Comparison of ENCODE assay signal across 11 cellular contexts in genomic region chr17:73341350-73342056, GRCh38. TPM values are rescaled to one million over a fixed set of nuclear protein-coding genes. Genes with fewer than 3 reads are reported as not detected.
DNase-seq lines count a peak whose midpoint lies in the region; ATAC-seq and TF ChIP-seq lines count a peak whose summit lies in the region.
"Had no signal": no experiment of that assay in that cellular context is flagged by ENCODE, and none has a peak within 500 bp of the region (broad histone marks: within the 10 kb centered on the region; RNA-seq: fewer than 3 reads in every experiment).

No MANE protein-coding gene starts in this region.

- no peaks in the 10 kb centered on the region for H3K36me3 ChIP-seq in gastroesophageal sphincter
- H3K36me3 ChIP-seq in rectal smooth muscle tissue (ENCODE audit: control insufficient read depth, insufficient read depth, low read length): no peaks in the 10 kb centered on the region

- H3K4me3 ChIP-seq in gastroesophageal sphincter: no peak overlapping the region
- no peak overlapping the region for H3K4me3 ChIP-seq in rectal smooth muscle tissue (ENCODE audit: low read length)

- H3K4me1 ChIP-seq in gastroesophageal sphincter (peaks cover 0 to 64% (median 26%) of the 10 kb centered on the region in 3 donors), rectal smooth muscle tissue (ENCODE audit: control insufficient read depth, insufficient read depth, low read length) (peaks cover 27% of the 10 kb centered on the region)

- TF ChIP-seq POLR2A in gastroesophageal sphincter (IDR thresholded peaks at IDR 0.05): no peak

- DNase-seq in DMS153 treated with DMSO at 0.1 percent for 48 hours (lab: John Stamatoyannopoulos, UW; ENCODE audit: unreplicated experiment): peak; percentile 38
- DNase-seq in RPMI8226: peak; percentile 56
- no peak for DNase-seq in GM10266 (ENCODE audit: extremely low spot score)
- DNase-seq: activated CD4-positive, alpha-beta T cell treated with anti-CD3 and anti-CD28 coated beads, Interleukin-2, amount 50 U/mL, for 4 hours; NCI-H1417 treated with DMSO at 0.1 percent for 48 hours had no signal

- WGBS in gastroesophageal sphincter (ENCODE audit: low coverage in 1 of 2), 2 donors: 29 to 56% methylated on average over 3 to 11 of the region's 15 CpGs

- H3K27ac ChIP-seq in gastroesophageal sphincter (peak overlapping the region in 3 of 4 donors; percentile 77 to 82 (median 80)), rectal smooth muscle tissue (ENCODE audit: low read depth, low read length) (peak overlapping the region; percentile 96)

- no peaks in the 10 kb centered on the region for H3K9me3 ChIP-seq in gastroesophageal sphincter

- no peak for ATAC-seq in gastroesophageal sphincter
- no peak for ATAC-seq in GM21423 (IDR thresholded peaks at IDR 0.05; ENCODE audit: unreplicated experiment)
- ATAC-seq in GM18858 (IDR thresholded peaks at IDR 0.05; ENCODE audit: unreplicated experiment): no peak
- ATAC-seq in HG03469 (IDR thresholded peaks at IDR 0.05; ENCODE audit: unreplicated experiment): no peak
- ATAC-seq: HCT116 had no signal

- no peak for TF ChIP-seq EP300 in gastroesophageal sphincter (IDR thresholded peaks at IDR 0.05)

- TF ChIP-seq CTCF in gastroesophageal sphincter (IDR thresholded peaks at IDR 0.05): no peak
- no peak for TF ChIP-seq CTCF in GM10266 (IDR thresholded peaks at IDR 0.05; ENCODE audit: control insufficient read depth, insufficient read depth, low read depth, missing control alignments)

- H3K27me3 ChIP-seq in gastroesophageal sphincter (no peaks in the 10 kb centered on the region), rectal smooth muscle tissue (ENCODE audit: control insufficient read depth, insufficient read depth, low read length) (no peaks in the 10 kb centered on the region)

- no peak overlapping the region for H3K9ac ChIP-seq in rectal smooth muscle tissue (ENCODE audit: low read length)

RNA-seq across cellular contexts. Expression of gene CDC42EP4, which starts 29.7 kb away (rescaled TPM):
- 100 to 1,000 TPM in 1 of 4 donors, 10 to 100 TPM in 3; 69.4 to 106 (median 73.0) TPM for total RNA-seq in gastroesophageal sphincter
